ENCODE assay signal across 9 cellular contexts in the genomic region with DNA sequence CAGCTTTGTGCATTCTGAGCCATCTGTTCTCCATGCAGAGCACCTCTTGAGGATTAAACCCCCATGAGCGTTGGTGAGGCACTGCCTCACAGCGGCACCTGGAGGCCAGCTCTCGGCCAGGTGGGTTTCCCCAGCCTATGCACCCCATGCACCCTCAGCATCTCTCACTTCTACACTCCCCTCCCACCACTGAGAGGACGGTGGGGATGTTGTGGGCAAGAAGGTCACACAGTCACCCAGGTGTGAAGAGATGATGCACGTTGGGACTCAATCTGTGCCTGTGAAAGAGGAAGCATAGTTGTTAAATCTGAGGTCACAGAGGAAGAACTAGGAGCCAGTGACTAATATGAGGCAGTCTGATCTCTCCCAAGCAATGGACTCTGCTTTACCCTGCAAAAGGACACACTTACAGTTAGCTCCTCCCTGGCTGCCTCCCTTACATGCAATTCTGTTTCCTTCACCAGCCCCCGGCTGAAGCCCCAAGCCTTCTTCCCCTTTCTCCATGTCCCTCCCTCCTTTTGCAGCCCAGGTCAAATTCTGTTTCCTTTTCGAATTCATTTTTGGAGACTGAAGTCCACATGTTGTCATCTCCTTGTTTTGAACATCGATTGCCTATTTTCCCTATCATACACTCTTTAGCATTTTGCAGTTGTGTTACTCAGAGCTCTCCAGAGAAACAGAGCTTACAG. TPM values are rescaled to one million over a fixed set of nuclear protein-coding genes. Genes with fewer than 3 reads are reported as not detected.
A peak's percentile ranks its signal among the peaks of the same experiment; 100 is the strongest.
DNase-seq lines count a peak whose midpoint lies in the region; ATAC-seq and TF ChIP-seq lines count a peak whose summit lies in the region.
"Had no signal": no experiment of that assay in that cellular context is flagged by ENCODE, and none has a peak within 500 bp of the region (broad histone marks: within the 10 kb centered on the region; RNA-seq: fewer than 3 reads in every experiment).

No MANE protein-coding gene starts in this region.

- no peaks in the 10 kb centered on the region for H3K36me3 ChIP-seq in ovary
- H3K36me3 ChIP-seq: adrenal gland had no signal

- H3K27ac ChIP-seq in ovary = no peak overlapping the region
- H3K27ac ChIP-seq: adrenal gland had no signal

- WGBS in ovary, 3 donors = 62 to 65% (median 63%) methylated on average over 8 of the region's 8 CpGs

- peak; percentile 47 for DNase-seq in D341Med (ENCODE audit: low spot score)
- DNase-seq in activated gamma-delta T cell (lab: John Stamatoyannopoulos, UW) = peak; percentile 19
- DNase-seq in stimulated activated CD8-positive, alpha-beta memory T cell treated with anti-CD3 and anti-CD28 coated beads, Interleukin-4, amount 100 ng/mL, for 24 hours (ENCODE audit: low read depth) = peak; percentile 45
- DNase-seq in ovary = no peak
- DNase-seq in NAMALWA (ENCODE audit: low spot score) = no peak
- no peak for DNase-seq in HT-29 (ENCODE audit: low spot score)

- intact Hi-C loops in ovary (cut with DNase I) = no loop called here

- H3K4me3 ChIP-seq in ovary = no peak overlapping the region
- H3K4me3 ChIP-seq: adrenal gland had no signal

- no peak for TF ChIP-seq EP300 in ovary (IDR thresholded peaks at IDR 0.05)

- peak; percentile 95 for ATAC-seq in GM19455 (IDR thresholded peaks at IDR 0.05; ENCODE audit: unreplicated experiment)
- peak; percentile 85 for ATAC-seq in HG03439 (IDR thresholded peaks at IDR 0.05; ENCODE audit: unreplicated experiment)

- no peak for TF ChIP-seq CTCF in ovary (IDR thresholded peaks at IDR 0.05)

- no peaks in the 10 kb centered on the region for H3K27me3 ChIP-seq in ovary
- H3K27me3 ChIP-seq: adrenal gland had no signal

- H3K4me1 ChIP-seq in ovary (ENCODE audit: insufficient read depth) = no peaks in the 10 kb centered on the region
- H3K4me1 ChIP-seq: adrenal gland had no signal

- H3K9me3 ChIP-seq in ovary = no peaks in the 10 kb centered on the region
- H3K9me3 ChIP-seq: adrenal gland had no signal

- TF ChIP-seq POLR2A in ovary (IDR thresholded peaks at IDR 0.05) = no peak

RNA-seq across cellular contexts. Expression of gene HS3ST3B1, which starts 58.5 kb away (rescaled TPM):
- total RNA-seq in ovary = 1 to 10 TPM; 3.9 to 9.9 (median 6.9) TPM
- polyA plus RNA-seq in ovary = 1 to 10 TPM; 3.2 to 5.6 TPM
- 0.13 TPM in 1 of 2 replicates, not detected in the other for total RNA-seq in HT-29 (2014; rRNA removed; shearing (Covaris generic))

Comparison
In these comparisons a context has a peak if more than half of its experiments do, and no peak if none do; other contexts are left out.
1. DNase-seq: peak in D341Med (single experiment), activated gamma-delta T cell (single experiment) and stimulated activated CD8-positive, alpha-beta memory T cell treated with anti-CD3 and anti-CD28 coated beads, Interleukin-4, amount 100 ng/mL, for 24 hours (single experiment); none in ovary (0 of 5), NAMALWA (single experiment) and HT-29 (single experiment).